32 cellular contexts compared by ENCODE assay signal in genomic region chr12:113683566-113683965, GRCh38.
DNase-seq lines count a peak whose midpoint lies in the region; ATAC-seq and TF ChIP-seq lines count a peak whose summit lies in the region.
"Had no signal": no experiment of that assay in that cellular context is flagged by ENCODE, and none has a peak within 500 bp of the region (broad histone marks: within the 10 kb centered on the region; RNA-seq: fewer than 3 reads in every experiment).

No MANE protein-coding gene starts in this region.

- peaks cover 0 to 3% of the 10 kb centered on the region in 2 donors for H3K4me1 ChIP-seq in neuronal stem cell (ENCODE audit: control insufficient read depth in 2 of 2, insufficient read depth in 1 of 2, low read depth in 1 of 2, low read length in 2 of 2)
- H3K4me1 ChIP-seq: A549, heart left ventricle, lower lobe of right lung, pancreas, stomach, tibial nerve had no signal

- H3K36me3 ChIP-seq in neuronal stem cell (replicated peaks in 1 of 2; ENCODE audit: control insufficient read depth in 2 of 2, insufficient read depth in 2 of 2, low read length in 2 of 2), result no peaks in the 10 kb centered on the region
- H3K36me3 ChIP-seq: heart left ventricle, lower lobe of right lung, MG63, pancreas, stomach, tibial nerve had no signal

- no peak overlapping the region for H3K9ac ChIP-seq in neuronal stem cell (ENCODE audit: low read depth, low read length, poor library complexity)

- H2BK120ac ChIP-seq in neuronal stem cell (ENCODE audit: low read depth, low read length), result no peak overlapping the region

- H3K27me3 ChIP-seq in neuronal stem cell (ENCODE audit: control insufficient read depth in 3 of 3, insufficient read depth in 3 of 3, low read depth in 1 of 3, low read length in 3 of 3), result peaks cover 0 to 7% (median 0%) of the 10 kb centered on the region in 3 experiments
- H3K27me3 ChIP-seq: tibial nerve had no signal

- H3K27ac ChIP-seq in neuronal stem cell (replicated peaks; ENCODE audit: low read length), result no peak overlapping the region
- H3K27ac ChIP-seq: A549, heart left ventricle, lower lobe of right lung, pancreas, stomach, tibial nerve had no signal

- H3K18ac ChIP-seq in neuronal stem cell (ENCODE audit: low read length), result peak overlapping the region; percentile 78

- H3K9me3 ChIP-seq in neuronal stem cell (replicated peaks in 1 of 2; ENCODE audit: control insufficient read depth in 2 of 2, insufficient read depth in 1 of 2, low read depth in 1 of 2, low read length in 2 of 2), result no peaks in the 10 kb centered on the region
- H3K9me3 ChIP-seq: A549, lower lobe of right lung, MG63, pancreas, stomach, tibial nerve had no signal

- no peak for ATAC-seq in SK-N-SH treated with all-trans-retinoic acid at 6 μM for 48 hours
- ATAC-seq: activated CD4-positive, alpha-beta T cell treated with anti-CD3 and anti-CD28 coated beads for 36 hours; activated T-cell treated with anti-CD3 and anti-CD28 coated beads, Interleukin-2, amount 50 U/mL, for 4 hours; effector memory CD8-positive, alpha-beta T cell; esophagus mucosa; heart left ventricle; lower lobe of right lung; natural killer cell treated with Interleukin-12 subunit alpha and Interleukin-12 subunit beta and Interleukin-15 and Interleukin-18, amount 100 ng/mL, for 72 hours; pancreas had no signal

- no peak overlapping the region for H3K4me3 ChIP-seq in neuronal stem cell (ENCODE audit: low read length in 2 of 2)
- H3K4me3 ChIP-seq: A549, heart left ventricle, lower lobe of right lung, MG63, pancreas, smooth muscle cell, stomach, tibial nerve had no signal

- peak overlapping the region; percentile 73 for H2BK15ac ChIP-seq in neuronal stem cell (ENCODE audit: low read length)

- no CpG with 5 or more reads among the region's 7 CpGs for WGBS in neuronal stem cell (ENCODE audit: extremely low coverage in 2 of 2, insufficient read length in 2 of 2, insufficient replicate concordance in 1 of 2), 2 donors

- H3K14ac ChIP-seq in neuronal stem cell (ENCODE audit: low read length), result no peak overlapping the region

- H3K79me1 ChIP-seq in neuronal stem cell (ENCODE audit: low read depth, low read length), result no peaks in the 10 kb centered on the region

- DNase-seq in NCI-H2227 (lab: John Stamatoyannopoulos, UW; ENCODE audit: unreplicated experiment), result peak; percentile 42
- no peak for DNase-seq in NCI-H2227 treated with DMSO at 0.1 percent for 48 hours (lab: John Stamatoyannopoulos, UW)
- peak; percentile 39 for DNase-seq in NCI-H1694 (lab: John Stamatoyannopoulos, UW)
- DNase-seq in NCI-H82 treated with DMSO at 0.1 percent for 48 hours (lab: John Stamatoyannopoulos, UW; ENCODE audit: unreplicated experiment), result peak; percentile 58
- no peak for DNase-seq in neuronal stem cell (ENCODE audit: low spot score)
- no peak for DNase-seq in COLO829 (ENCODE audit: low spot score)
- DNase-seq in activated CD4-positive, alpha-beta T cell treated with anti-CD3 and anti-CD28 coated beads, Interleukin-2, amount 50 U/mL, for 4 hours, result no peak
- DNase-seq: activated CD4-positive, alpha-beta T cell treated with anti-CD3 and anti-CD28 coated beads for 36 hours; activated gamma-delta T cell treated with Interleukin-2 at 50 U/mL for 16 hours; activated T-cell treated with anti-CD3 and anti-CD28 coated beads, Interleukin-2, amount 50 U/mL, for 4 hours; caudate nucleus; CD4-positive, alpha-beta memory T cell; cortex of kidney; DND-41; effector memory CD8-positive, alpha-beta T cell; heart left ventricle; KBM-7; kidney glomerular epithelial cell; lower lobe of right lung; MG63; NCI-H2029 treated with DMSO at 0.1 percent for 48 hours; NCI-H526; pancreas; stimulated activated CD4-positive, alpha-beta T cell treated with anti-CD3 and anti-CD28 coated beads, Interleukin-1b, Interleukin-23, amount 100 ng/mL, for 48 hours; stimulated activated CD8-positive, alpha-beta memory T cell treated with anti-CD3 and anti-CD28 coated beads, Interleukin-4, amount 100 ng/mL, for 48 hours; stomach had no signal

- H2AK5ac ChIP-seq in neuronal stem cell (ENCODE audit: low read depth, low read length), result peak overlapping the region; percentile 12

- H2BK12ac ChIP-seq in neuronal stem cell (ENCODE audit: low read length), result no peak overlapping the region

- no peak overlapping the region for H3K4ac ChIP-seq in neuronal stem cell (ENCODE audit: low read length)

- no peak overlapping the region for H2BK5ac ChIP-seq in neuronal stem cell (ENCODE audit: low read length)

- H3K4me2 ChIP-seq in neuronal stem cell (ENCODE audit: insufficient read depth, low read length, poor library complexity, severe bottlenecking), result no peak overlapping the region
- H3K4me2 ChIP-seq: smooth muscle cell had no signal

- H3K23ac ChIP-seq in neuronal stem cell (ENCODE audit: low read depth, low read length, poor library complexity), result no peak overlapping the region

- H4K91ac ChIP-seq in neuronal stem cell (ENCODE audit: low read depth, low read length, poor library complexity), result no peak overlapping the region

- no peak overlapping the region for H4K8ac ChIP-seq in neuronal stem cell (ENCODE audit: low read depth, low read length)

- no peak overlapping the region for H2AFZ ChIP-seq in neuronal stem cell (ENCODE audit: low read length)

TF ChIP-seq in SK-N-SH treated with all-trans-retinoic acid at 6 μM for 48 hours, 23 proteins besides CTCF, POLR2A, EP300 and RAD21:
- TF ChIP-seq TSHZ2 (CRISPR knock-in tag; IDR thresholded peaks at IDR 0.05), result no peak
- TF ChIP-seq POU6F1 (CRISPR knock-in tag; IDR thresholded peaks at IDR 0.05; ENCODE audit: borderline replicate concordance, low read depth), result no peak
- no peak for TF ChIP-seq PATZ1 (CRISPR knock-in tag; IDR thresholded peaks at IDR 0.05; ENCODE audit: borderline replicate concordance)
- TF ChIP-seq ZNF70 (CRISPR knock-in tag; IDR thresholded peaks at IDR 0.05), result no peak

Comparison
In these comparisons a context has a peak if more than half of its experiments do, and no peak if none do; other contexts are left out.
1. DNase-seq: peak in NCI-H2227 (single experiment), NCI-H1694 (single experiment) and NCI-H82 treated with DMSO at 0.1 percent for 48 hours (single experiment); none in NCI-H2227 treated with DMSO at 0.1 percent for 48 hours (single experiment), neuronal stem cell (single experiment), COLO829 (single experiment) and activated CD4-positive, alpha-beta T cell treated with anti-CD3 and anti-CD28 coated beads, Interleukin-2, amount 50 U/mL, for 4 hours (0 of 2).